9 cellular contexts compared by ENCODE assay signal in genomic region chr1:89615676-89616598, GRCh38. TPM values are rescaled to one million over a fixed set of nuclear protein-coding genes. Genes with fewer than 3 reads are reported as not detected.
A peak's percentile ranks its signal among the peaks of the same experiment; 100 is the strongest.
DNase-seq lines count a peak whose midpoint lies in the region; ATAC-seq and TF ChIP-seq lines count a peak whose summit lies in the region.
"Had no signal": no experiment of that assay in that cellular context is flagged by ENCODE, and none has a peak within 500 bp of the region (broad histone marks: within the 10 kb centered on the region; RNA-seq: fewer than 3 reads in every experiment).

No MANE protein-coding gene starts in this region.

- ATAC-seq in activated naive CD4-positive, alpha-beta T cell treated with anti-CD3 and anti-CD28 coated beads, Interleukin-2, amount 50 U/mL, for 72 hours: no peak
- ATAC-seq in HG02981 (IDR thresholded peaks at IDR 0.05; ENCODE audit: unreplicated experiment): no peak

- no peaks in the 10 kb centered on the region for H3K27me3 ChIP-seq in thymus (ENCODE audit: control insufficient read depth, insufficient read depth)

- peaks cover 85% of the 10 kb centered on the region for H3K4me1 Mint-ChIP-seq in activated naive CD4-positive, alpha-beta T cell treated with anti-CD3 and anti-CD28 coated beads, Interleukin-2, amount 50 U/mL, for 24 hours
- peaks cover under 1% of the 10 kb centered on the region for H3K4me1 Mint-ChIP-seq in glutamatergic neuron (ENCODE audit: low read depth, unreplicated experiment)

- peaks cover 10% of the 10 kb centered on the region for H3K9me3 Mint-ChIP-seq in activated naive CD4-positive, alpha-beta T cell treated with anti-CD3 and anti-CD28 coated beads, Interleukin-2, amount 50 U/mL, for 24 hours
- peaks cover 5 to 17% of the 10 kb centered on the region in 2 donors for H3K9me3 Mint-ChIP-seq in activated naive CD4-positive, alpha-beta T cell treated with anti-CD3 and anti-CD28 coated beads, Interleukin-2, amount 50 U/mL, for 72 hours
- H3K9me3 Mint-ChIP-seq in glutamatergic neuron (ENCODE audit: unreplicated experiment): peaks cover 4% of the 10 kb centered on the region

- no peaks in the 10 kb centered on the region for H3K27me3 Mint-ChIP-seq in activated naive CD4-positive, alpha-beta T cell treated with anti-CD3 and anti-CD28 coated beads, Interleukin-2, amount 50 U/mL, for 24 hours
- H3K27me3 Mint-ChIP-seq in glutamatergic neuron (ENCODE audit: unreplicated experiment): peaks cover 3% of the 10 kb centered on the region

- WGBS in thymus: 95% methylated on average over 3 of the region's 3 CpGs

- H3K4me3 ChIP-seq in thymus (ENCODE audit: low read length): no peak overlapping the region

- peak; percentile 20 for TF ChIP-seq CTCF in glutamatergic neuron (IDR thresholded peaks at IDR 0.05; ENCODE audit: partially characterized antibody, unreplicated experiment)

- peak overlapping the region; percentile 20 for H3K27ac Mint-ChIP-seq in activated naive CD4-positive, alpha-beta T cell treated with anti-CD3 and anti-CD28 coated beads, Interleukin-2, amount 50 U/mL, for 24 hours
- H3K27ac Mint-ChIP-seq in activated naive CD4-positive, alpha-beta T cell treated with anti-CD3 and anti-CD28 coated beads, Interleukin-2, amount 50 U/mL, for 72 hours: no peak overlapping the region
- H3K27ac Mint-ChIP-seq in glutamatergic neuron (ENCODE audit: unreplicated experiment): no peak overlapping the region

- no peaks in the 10 kb centered on the region for H3K36me3 ChIP-seq in thymus (ENCODE audit: control insufficient read depth, insufficient read depth)

- DNase-seq in activated naive CD4-positive, alpha-beta T cell treated with anti-CD3 and anti-CD28 coated beads, Interleukin-2, amount 50 U/mL, for 72 hours (ENCODE audit: low spot score in 2 of 2): no peak
- DNase-seq in SHP77 (lab: John Stamatoyannopoulos, UW) (peak; percentile 21 to 33), glutamatergic neuron (no peak), cortex of kidney (lab: John Stamatoyannopoulos, UW) (no peak)
- no peak for DNase-seq in stimulated activated CD4-positive, alpha-beta T cell treated with anti-CD3 and anti-CD28 coated beads, Interleukin-2, amount 100 ng/mL, for 48 hours
- DNase-seq: stimulated activated CD4-positive, alpha-beta T cell treated with anti-CD3 and anti-CD28 coated beads, Interleukin-4, amount 100 ng/mL, for 24 hours had no signal

- no peak overlapping the region for H3K4me3 Mint-ChIP-seq in activated naive CD4-positive, alpha-beta T cell treated with anti-CD3 and anti-CD28 coated beads, Interleukin-2, amount 50 U/mL, for 24 hours
- no peak overlapping the region for H3K4me3 Mint-ChIP-seq in glutamatergic neuron (ENCODE audit: unreplicated experiment)

- H3K27ac ChIP-seq in thymus (ENCODE audit: low read depth): peak overlapping the region; percentile 15

- H3K36me3 Mint-ChIP-seq in activated naive CD4-positive, alpha-beta T cell treated with anti-CD3 and anti-CD28 coated beads, Interleukin-2, amount 50 U/mL, for 24 hours: peaks cover 27% of the 10 kb centered on the region
- H3K36me3 Mint-ChIP-seq in activated naive CD4-positive, alpha-beta T cell treated with anti-CD3 and anti-CD28 coated beads, Interleukin-2, amount 50 U/mL, for 72 hours: peaks cover 15 to 51% of the 10 kb centered on the region in 2 donors
- peaks cover 1% of the 10 kb centered on the region for H3K36me3 Mint-ChIP-seq in glutamatergic neuron (ENCODE audit: unreplicated experiment)

- H3K4me1 ChIP-seq in thymus (ENCODE audit: control insufficient read depth, insufficient read depth, low read length): no peaks in the 10 kb centered on the region

- H3K9me3 ChIP-seq in thymus (ENCODE audit: control insufficient read depth): no peaks in the 10 kb centered on the region

RNA-seq across cellular contexts. Expression of gene LRRC8C, which starts 17.0 kb away (rescaled TPM):
- total RNA-seq in activated naive CD4-positive, alpha-beta T cell treated with anti-CD3 and anti-CD28 coated beads, Interleukin-2, amount 50 U/mL, for 72 hours: 10 to 100 TPM; 27.0 to 31.7 TPM
- 2.6 TPM for total RNA-seq in glutamatergic neuron (ENCODE audit: unreplicated experiment)
- 5.5 TPM for polyA plus RNA-seq in thymus

Comparison
In these comparisons a context has a peak if more than half of its experiments do, and no peak if none do; other contexts are left out.
1. DNase-seq: peak in SHP77 (2 of 2); none in activated naive CD4-positive, alpha-beta T cell treated with anti-CD3 and anti-CD28 coated beads, Interleukin-2, amount 50 U/mL, for 72 hours (0 of 2), glutamatergic neuron (single experiment), cortex of kidney (single experiment) and stimulated activated CD4-positive, alpha-beta T cell treated with anti-CD3 and anti-CD28 coated beads, Interleukin-2, amount 100 ng/mL, for 48 hours (0 of 2).